14 cellular contexts compared by ENCODE assay signal in the genomic region with DNA sequence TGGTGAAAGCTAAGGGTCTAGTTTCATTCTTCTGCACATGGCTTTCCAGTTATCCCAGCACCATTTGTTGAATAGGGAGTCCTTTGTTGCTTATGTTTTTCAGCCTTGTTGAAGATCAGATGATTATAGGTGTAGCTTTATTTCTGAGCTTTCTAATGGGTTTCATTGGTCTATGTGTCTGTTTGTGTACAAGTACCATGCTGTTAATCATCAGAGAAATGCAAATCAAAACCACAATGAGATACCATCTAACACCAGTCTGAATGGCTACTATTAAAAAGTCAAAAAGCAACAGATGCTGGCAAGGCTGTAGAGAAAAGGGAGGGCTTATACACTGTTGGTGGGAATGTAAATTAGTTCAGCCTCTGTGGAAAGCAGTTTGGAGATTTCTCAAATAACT.
DNase-seq lines count a peak whose midpoint lies in the region; ATAC-seq and TF ChIP-seq lines count a peak whose summit lies in the region.
"Had no signal": no experiment of that assay in that cellular context is flagged by ENCODE, and none has a peak within 500 bp of the region (broad histone marks: within the 10 kb centered on the region; RNA-seq: fewer than 3 reads in every experiment).

No MANE protein-coding gene starts in this region.

- no peak overlapping the region for H3K4me3 ChIP-seq in fibroblast of villous mesenchyme (ENCODE audit: low read depth, low read length)

- DNase-seq in DMS 273 (lab: John Stamatoyannopoulos, UW; ENCODE audit: unreplicated experiment), result peak; percentile 72
- peak; percentile 85 to 94 for DNase-seq in NCI-H526 (lab: John Stamatoyannopoulos, UW)
- DNase-seq in fibroblast of villous mesenchyme (ENCODE audit: low read depth), result peak; percentile 8
- DNase-seq in Right ventricle myocardium inferior (ENCODE audit: missing footprints), result no peak
- no peak for DNase-seq in NCI-H82 (lab: John Stamatoyannopoulos, UW)
- DNase-seq: C1 segment of cervical spinal cord; Calu3; CD4-positive, alpha-beta T cell; DMS153; DMS79 treated with DMSO at 0.1 percent for 48 hours; EL had no signal

- peak; percentile 44 for ATAC-seq in GM18511 (IDR thresholded peaks at IDR 0.05; ENCODE audit: unreplicated experiment)
- ATAC-seq in Right ventricle myocardium inferior, result no peak
- ATAC-seq in GM18520 (IDR thresholded peaks at IDR 0.05; ENCODE audit: unreplicated experiment), result no peak
- ATAC-seq: HCT116 had no signal

- TF ChIP-seq CTCF in fibroblast of villous mesenchyme (IDR thresholded peaks at IDR 0.05; ENCODE audit: insufficient read depth, low read depth, low read length), result no peak

- intact Hi-C loops in Right ventricle myocardium inferior (cut with DNase I), result no loop called here

Comparison
In these comparisons a context has a peak if more than half of its experiments do, and no peak if none do; other contexts are left out.
1. DNase-seq: peak in DMS 273 (single experiment), NCI-H526 (2 of 2) and fibroblast of villous mesenchyme (single experiment); none in Right ventricle myocardium inferior (single experiment) and NCI-H82 (single experiment).